ENCODE assay signal across 42 cellular contexts in the genomic region with DNA sequence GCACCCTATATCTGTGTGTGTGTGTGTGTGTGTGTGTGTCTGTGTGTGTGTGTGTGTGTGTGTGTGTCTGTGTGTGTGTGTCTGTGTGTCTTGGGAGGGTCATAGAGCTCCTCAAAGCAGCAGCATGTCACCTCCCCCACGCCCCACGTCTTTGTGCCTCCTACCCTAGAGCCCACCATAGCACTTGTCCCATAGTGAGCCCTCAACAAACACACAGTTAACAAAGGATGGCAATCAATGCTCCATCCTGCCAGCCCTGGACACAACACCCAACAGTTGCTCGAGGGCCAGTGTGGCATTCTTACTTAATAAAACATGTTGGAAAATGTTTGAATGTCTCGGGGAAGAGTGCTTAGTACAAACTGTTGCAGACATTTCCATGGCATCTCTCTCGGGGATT. TPM values are rescaled to one million over a fixed set of nuclear protein-coding genes. Genes with fewer than 3 reads are reported as not detected.
"Had no signal": no experiment of that assay in that cellular context is flagged by ENCODE, and none has a peak within 500 bp of the region (broad histone marks: within the 10 kb centered on the region; RNA-seq: fewer than 3 reads in every experiment).

No MANE protein-coding gene starts in this region.

- H3K27me3 Mint-ChIP-seq: activated naive CD4-positive, alpha-beta T cell treated with anti-CD3 and anti-CD28 coated beads, Interleukin-2, amount 10 ng/mL, durations not matched to agents 7 days and 5 days; activated naive CD8-positive, alpha-beta T cell treated with anti-CD3 and anti-CD28 coated beads for 36 hours had no signal

- ATAC-seq: activated naive CD4-positive, alpha-beta T cell treated with anti-CD3 and anti-CD28 coated beads, Interleukin-2, amount 50 U/mL, for 72 hours; activated naive CD8-positive, alpha-beta T cell treated with anti-CD3 and anti-CD28 coated beads, Interleukin-2, amount 50 U/mL, for 24 hours; activated T-cell treated with anti-CD3 and anti-CD28 coated beads, Interleukin-2, amount 50 U/mL, for 4 hours; activated T-cell treated with anti-CD3 and anti-CD28 coated beads, Interleukin-2, amount 50 U/mL, for 72 hours; activated T-helper 17 cell treated with anti-CD3 and anti-CD28 coated beads, Interleukin-2, amount 50 U/mL, for 72 hours; body of pancreas had no signal

- DNase-seq: activated effector memory CD4-positive, alpha-beta T cell treated with anti-CD3 and anti-CD28 coated beads, Interleukin-2, amount 50 U/mL, for 16 hours; activated effector memory CD4-positive, alpha-beta T cell treated with Interleukin-2 at 50 U/mL for 16 hours; activated gamma-delta T cell; activated gamma-delta T cell treated with Interleukin-2 at 50 U/mL for 16 hours; activated naive CD4-positive, alpha-beta T cell; activated naive CD4-positive, alpha-beta T cell treated with anti-CD3 and anti-CD28 coated beads for 36 hours; activated naive CD4-positive, alpha-beta T cell treated with anti-CD3 and anti-CD28 coated beads, Interleukin-2, amount 10 ng/mL, durations not matched to agents 7 days and 5 days; activated naive CD4-positive, alpha-beta T cell treated with anti-CD3 and anti-CD28 coated beads, Interleukin-2, amount 50 U/mL, for 16 hours; activated naive CD4-positive, alpha-beta T cell treated with Interleukin-2 at 50 U/mL for 16 hours; activated naive CD8-positive, alpha-beta T cell treated with anti-CD3 and anti-CD28 coated beads for 36 hours; activated naive CD8-positive, alpha-beta T cell treated with anti-CD3 and anti-CD28 coated beads, Interleukin-2, amount 10 ng/mL, durations not matched to agents 7 days and 5 days; activated naive CD8-positive, alpha-beta T cell treated with anti-CD3 and anti-CD28 coated beads, Interleukin-2, amount 50 U/mL, for 24 hours; activated T-cell treated with anti-CD3 and anti-CD28 coated beads for 4 hours; activated T-cell treated with anti-CD3 and anti-CD28 coated beads, Interleukin-2, amount 50 U/mL, for 1 hour; activated T-cell treated with anti-CD3 and anti-CD28 coated beads, Interleukin-2, amount 50 U/mL, for 24 hours; activated T-cell treated with anti-CD3 and anti-CD28 coated beads, Interleukin-2, amount 50 U/mL, for 4 hours; activated T-cell treated with anti-CD3 and anti-CD28 coated beads, Interleukin-2, amount 50 U/mL, for 48 hours; activated T-cell treated with anti-CD3 and anti-CD28 coated beads, Interleukin-2, amount 50 U/mL, for 72 hours; adrenal gland; amniotic stem cell; amygdala; anterior cingulate cortex; aorta; body of pancreas; brain microvascular endothelial cell; caudate nucleus; central memory CD4-positive, alpha-beta T cell; cerebellar nuclear complex had no signal

- H3K36me3 ChIP-seq: adrenal gland, ascending aorta, brain microvascular endothelial cell, breast epithelium, cardiac muscle cell had no signal

- H3K27me3 ChIP-seq: adrenal gland, ascending aorta, body of pancreas, brain microvascular endothelial cell, cardiac muscle cell had no signal

- H3K4me1 ChIP-seq: adrenal gland, ascending aorta, body of pancreas, breast epithelium had no signal

- H3K4me3 Mint-ChIP-seq: activated naive CD4-positive, alpha-beta T cell treated with anti-CD3 and anti-CD28 coated beads for 36 hours; activated naive CD4-positive, alpha-beta T cell treated with anti-CD3 and anti-CD28 coated beads, Interleukin-2, amount 10 ng/mL, durations not matched to agents 7 days and 5 days; activated naive CD4-positive, alpha-beta T cell treated with anti-CD3 and anti-CD28 coated beads, Interleukin-2, amount 50 U/mL, for 24 hours; activated naive CD8-positive, alpha-beta T cell; activated naive CD8-positive, alpha-beta T cell treated with anti-CD3 and anti-CD28 coated beads for 36 hours; activated naive CD8-positive, alpha-beta T cell treated with anti-CD3 and anti-CD28 coated beads, Interleukin-2, amount 10 ng/mL, durations not matched to agents 7 days and 5 days; activated naive CD8-positive, alpha-beta T cell treated with anti-CD3 and anti-CD28 coated beads, Interleukin-2, amount 50 U/mL, for 24 hours; activated T-cell treated with anti-CD3 and anti-CD28 coated beads, Interleukin-2, amount 50 U/mL, for 24 hours; activated T-cell treated with anti-CD3 and anti-CD28 coated beads, Interleukin-2, amount 50 U/mL, for 4 hours; activated T-cell treated with anti-CD3 and anti-CD28 coated beads, Interleukin-2, amount 50 U/mL, for 72 hours; activated T-helper 1 cell treated with anti-CD3 and anti-CD28 coated beads, Interleukin-12 subunit alpha, Interleukin-12 subunit beta, Interleukin-2, Interleukin-4 antibody, amounts not matched to agents 30 ng/mL and 10 ng/mL and 1 ng/mL, durations not matched to agents 14 hours and 24 hours and 36 hours; activated T-helper 17 cell treated with anti-CD3 and anti-CD28 coated beads, Interleukin-2, amount 50 U/mL, for 72 hours; brain; central memory CD8-positive, alpha-beta T cell had no signal

- H3K36me3 Mint-ChIP-seq: activated naive CD4-positive, alpha-beta T cell treated with anti-CD3 and anti-CD28 coated beads, Interleukin-2, amount 10 ng/mL, durations not matched to agents 7 days and 5 days; activated naive CD4-positive, alpha-beta T cell treated with anti-CD3 and anti-CD28 coated beads, Interleukin-2, amount 50 U/mL, for 72 hours; activated naive CD8-positive, alpha-beta T cell; activated naive CD8-positive, alpha-beta T cell treated with anti-CD3 and anti-CD28 coated beads for 36 hours; activated naive CD8-positive, alpha-beta T cell treated with anti-CD3 and anti-CD28 coated beads, Interleukin-2, amount 10 ng/mL, durations not matched to agents 7 days and 5 days; brain had no signal

- H3K4me1 Mint-ChIP-seq: activated naive CD4-positive, alpha-beta T cell treated with anti-CD3 and anti-CD28 coated beads, Interleukin-2, amount 10 ng/mL, durations not matched to agents 7 days and 5 days; activated naive CD4-positive, alpha-beta T cell treated with anti-CD3 and anti-CD28 coated beads, Interleukin-2, amount 50 U/mL, for 24 hours; activated naive CD8-positive, alpha-beta T cell treated with anti-CD3 and anti-CD28 coated beads for 36 hours; activated naive CD8-positive, alpha-beta T cell treated with anti-CD3 and anti-CD28 coated beads, Interleukin-2, amount 10 ng/mL, durations not matched to agents 7 days and 5 days; activated naive CD8-positive, alpha-beta T cell treated with anti-CD3 and anti-CD28 coated beads, Interleukin-2, amount 50 U/mL, for 24 hours; activated T-helper 17 cell treated with anti-CD3 and anti-CD28 coated beads, Interleukin-2, amount 50 U/mL, for 72 hours; brain; central memory CD8-positive, alpha-beta T cell had no signal

- H3K4me3 ChIP-seq: adrenal gland, ascending aorta, body of pancreas, breast epithelium, cardiac muscle cell had no signal

- H3K27ac ChIP-seq: adrenal gland, ascending aorta, body of pancreas, brain microvascular endothelial cell, breast epithelium, cardiac muscle cell had no signal

- H3K9me3 Mint-ChIP-seq: activated naive CD4-positive, alpha-beta T cell treated with anti-CD3 and anti-CD28 coated beads for 36 hours; activated naive CD4-positive, alpha-beta T cell treated with anti-CD3 and anti-CD28 coated beads, Interleukin-2, amount 10 ng/mL, durations not matched to agents 7 days and 5 days; activated naive CD8-positive, alpha-beta T cell treated with anti-CD3 and anti-CD28 coated beads, Interleukin-2, amount 50 U/mL, for 24 hours; activated T-cell treated with anti-CD3 and anti-CD28 coated beads, Interleukin-2, amount 50 U/mL, for 24 hours; activated T-cell treated with anti-CD3 and anti-CD28 coated beads, Interleukin-2, amount 50 U/mL, for 4 hours; activated T-helper 1 cell treated with anti-CD3 and anti-CD28 coated beads, Interleukin-12 subunit alpha, Interleukin-12 subunit beta, Interleukin-2, Interleukin-4 antibody, amounts not matched to agents 30 ng/mL and 10 ng/mL and 1 ng/mL, durations not matched to agents 14 hours and 24 hours and 36 hours; activated T-helper 17 cell treated with anti-CD3 and anti-CD28 coated beads, Interleukin-2, amount 50 U/mL, for 72 hours; central memory CD8-positive, alpha-beta T cell had no signal

- H3K9me3 ChIP-seq: adrenal gland, ascending aorta, body of pancreas had no signal

- H3K27ac Mint-ChIP-seq: activated naive CD4-positive, alpha-beta T cell treated with anti-CD3 and anti-CD28 coated beads for 36 hours; activated naive CD4-positive, alpha-beta T cell treated with anti-CD3 and anti-CD28 coated beads, Interleukin-2, amount 10 ng/mL, durations not matched to agents 7 days and 5 days; activated naive CD4-positive, alpha-beta T cell treated with anti-CD3 and anti-CD28 coated beads, Interleukin-2, amount 50 U/mL, for 24 hours; activated naive CD4-positive, alpha-beta T cell treated with anti-CD3 and anti-CD28 coated beads, Interleukin-2, amount 50 U/mL, for 72 hours; activated naive CD8-positive, alpha-beta T cell; activated naive CD8-positive, alpha-beta T cell treated with anti-CD3 and anti-CD28 coated beads for 36 hours; activated naive CD8-positive, alpha-beta T cell treated with anti-CD3 and anti-CD28 coated beads, Interleukin-2, amount 10 ng/mL, durations not matched to agents 7 days and 5 days; activated naive CD8-positive, alpha-beta T cell treated with anti-CD3 and anti-CD28 coated beads, Interleukin-2, amount 50 U/mL, for 24 hours; activated T-cell treated with anti-CD3 and anti-CD28 coated beads, Interleukin-2, amount 50 U/mL, for 24 hours; activated T-cell treated with anti-CD3 and anti-CD28 coated beads, Interleukin-2, amount 50 U/mL, for 72 hours; activated T-helper 1 cell treated with anti-CD3 and anti-CD28 coated beads, Interleukin-12 subunit alpha, Interleukin-12 subunit beta, Interleukin-2, Interleukin-4 antibody, amounts not matched to agents 30 ng/mL and 10 ng/mL and 1 ng/mL, durations not matched to agents 14 hours and 24 hours and 36 hours; activated T-helper 17 cell treated with anti-CD3 and anti-CD28 coated beads, Interleukin-2, amount 50 U/mL, for 72 hours; activated T-helper 2 cell treated with anti-CD3 and anti-CD28 coated beads, Interferon-gamma antibody, Interleukin-2, Interleukin-4, amounts not matched to agents 10 μg/mL and 5 μg/mL and 100 μg/mL, durations not matched to agents 14 hours and 24 hours and 36 hours; brain had no signal

RNA-seq across cellular contexts. Expression of gene C10orf53, which starts 30.5 kb away (rescaled TPM):
- total RNA-seq: activated naive CD4-positive, alpha-beta T cell treated with anti-CD3 and anti-CD28 coated beads for 36 hours; activated naive CD4-positive, alpha-beta T cell treated with anti-CD3 and anti-CD28 coated beads, Interleukin-2, amount 50 U/mL, for 72 hours; activated naive CD8-positive, alpha-beta T cell treated with anti-CD3 and anti-CD28 coated beads for 36 hours; activated naive CD8-positive, alpha-beta T cell treated with anti-CD3 and anti-CD28 coated beads, Interleukin-2, amount 10 ng/mL, durations not matched to agents 7 days and 5 days; activated T-cell treated with anti-CD3 and anti-CD28 coated beads, Interleukin-2, amount 50 U/mL, for 4 hours; activated T-cell treated with anti-CD3 and anti-CD28 coated beads, Interleukin-2, amount 50 U/mL, for 72 hours; activated T-helper 1 cell treated with anti-CD3 and anti-CD28 coated beads, Interleukin-12 subunit alpha, Interleukin-12 subunit beta, Interleukin-2, Interleukin-4 antibody, amounts not matched to agents 30 ng/mL and 10 ng/mL and 1 ng/mL, durations not matched to agents 14 hours and 24 hours and 36 hours; activated T-helper 17 cell treated with anti-CD3 and anti-CD28 coated beads, Interleukin-2, amount 50 U/mL, for 72 hours; activated T-helper 2 cell treated with anti-CD3 and anti-CD28 coated beads, Interferon-gamma antibody, Interleukin-2, Interleukin-4, amounts not matched to agents 10 μg/mL and 5 μg/mL and 100 μg/mL, durations not matched to agents 14 hours and 24 hours and 36 hours; adrenal gland; aorta; ascending aorta; astrocyte; body of pancreas; breast epithelium; bronchial epithelial cell; cardiac muscle cell; cardiac septum had no signal

RNA-seq across cellular contexts. Expression of gene OGDHL, which starts 52.2 kb away (rescaled TPM):
- total RNA-seq: activated naive CD8-positive, alpha-beta T cell treated with anti-CD3 and anti-CD28 coated beads, Interleukin-2, amount 10 ng/mL, durations not matched to agents 7 days and 5 days; aorta; ascending aorta; breast epithelium; bronchial epithelial cell had no signal
